Comparison of ENCODE assay signal across 9 cellular contexts in genomic region chr1:9653783-9654517, GRCh38. TPM values are rescaled to one million over a fixed set of nuclear protein-coding genes. Genes with fewer than 3 reads are reported as not detected.
DNase-seq lines count a peak whose midpoint lies in the region; ATAC-seq and TF ChIP-seq lines count a peak whose summit lies in the region.
"Had no signal": no experiment of that assay in that cellular context is flagged by ENCODE, and none has a peak within 500 bp of the region (broad histone marks: within the 10 kb centered on the region; RNA-seq: fewer than 3 reads in every experiment).

No MANE protein-coding gene starts in this region.

- H3K4me3 ChIP-seq in breast epithelium (peak overlapping the region in 1 of 3 donors; percentile 76), mammary epithelial cell (replicated peaks in 1 of 3; ENCODE audit: insufficient read depth in 1 of 3, low read depth in 2 of 3, low read length in 3 of 3) (no peak overlapping the region), transverse colon (peak overlapping the region in 1 of 4 donors; percentile 55), lower leg skin (ENCODE audit: low read depth, poor library complexity, severe bottlenecking) (no peak overlapping the region)

- H3K36me3 ChIP-seq in breast epithelium (no peaks in the 10 kb centered on the region), mammary epithelial cell (ENCODE audit: insufficient read depth, low read length) (no peaks in the 10 kb centered on the region), transverse colon (no peaks in the 10 kb centered on the region)

- CTCF ChIA-PET in mammary epithelial cell (lab: Charles Lee; ENCODE audit: low non-redundant PET), result no interaction called here

- TF ChIP-seq CTCF in breast epithelium (IDR thresholded peaks at IDR 0.05) (no peak), mammary epithelial cell (conservative IDR thresholded peaks at IDR 0.05 in 1 of 2, IDR thresholded peaks at IDR 0.05 in 1 of 2; ENCODE audit: extremely low read depth in 1 of 2, insufficient read depth in 1 of 2, low read depth in 1 of 2, low read length in 2 of 2) (no peak), transverse colon (IDR thresholded peaks at IDR 0.05) (no peak), lower leg skin (IDR thresholded peaks at IDR 0.05) (no peak)

- peaks cover 57 to 82% (median 81%) of the 10 kb centered on the region in 3 donors for H3K4me1 Mint-ChIP-seq in naive B cell

- dilution Hi-C loops in mammary epithelial cell (cut with HindIII; ENCODE audit: low sequenced_read_pairs), result loop anchor here (10.0 kb wide), 1 partner anchor 481 kb away; no protein-coding TSS in a partner anchor

- H3K4me1 ChIP-seq in breast epithelium, result peaks cover 0 to 5% of the 10 kb centered on the region in 2 donors
- no peaks in the 10 kb centered on the region for H3K4me1 ChIP-seq in mammary epithelial cell (ENCODE audit: insufficient read depth, low read length)
- H3K4me1 ChIP-seq in transverse colon, result peaks cover 0 to 22% (median 15%) of the 10 kb centered on the region in 4 donors

- peak overlapping the region; percentile 92 to 99 (median 97) for H3K4me3 Mint-ChIP-seq in naive B cell

- H3K27ac Mint-ChIP-seq in naive B cell, result peak overlapping the region; percentile 94 to 98 (median 96)

- WGBS in mammary epithelial cell (ENCODE audit: low coverage, missing lambda C conversion rate), result 78% methylated on average over 10 of the region's 20 CpGs
- 72% methylated on average over 19 of the region's 20 CpGs; no CpG with 5 or more reads in 1 of the 2 donors for WGBS in transverse colon (ENCODE audit: low coverage in 1 of 2), 2 donors
- WGBS in lower leg skin, 2 donors, result 79 to 84% methylated on average over 20 of the region's 20 CpGs

- no peaks in the 10 kb centered on the region for H3K79me2 ChIP-seq in mammary epithelial cell (ENCODE audit: insufficient read depth, low read length)

- TF ChIP-seq POLR2A in breast epithelium (IDR thresholded peaks at IDR 0.05), result no peak
- TF ChIP-seq POLR2A in transverse colon (IDR thresholded peaks at IDR 0.05), result no peak
- TF ChIP-seq POLR2A in lower leg skin (IDR thresholded peaks at IDR 0.05), result no peak

- H2AFZ ChIP-seq in mammary epithelial cell (ENCODE audit: low read depth, low read length), result no peak overlapping the region

- in situ Hi-C loops in mammary epithelial cell (cut with MboI; ENCODE audit: low sequenced_read_pairs in 2 of 2) (no loop called here), transverse colon (cut with MboI; ENCODE audit: low pct_ligation_motif_present in 1 of 4, low pct_unique_long_range_greater_than_20kb in 1 of 4, low sequenced_read_pairs in 3 of 4) (no loop called here)

- H3K9me3 ChIP-seq in breast epithelium (no peaks in the 10 kb centered on the region), mammary epithelial cell (replicated peaks; ENCODE audit: insufficient read depth, low read length) (no peaks in the 10 kb centered on the region), transverse colon (no peaks in the 10 kb centered on the region)

- H3K36me3 Mint-ChIP-seq in naive B cell, result no peaks in the 10 kb centered on the region

- no TSS peak for BruUV-seq in mammary epithelial cell (replicated peaks; lab: Mats Ljungman, UMichigan)

- H3K9me3 Mint-ChIP-seq in naive B cell, result no peaks in the 10 kb centered on the region

- H3K27me3 Mint-ChIP-seq in naive B cell, result no peaks in the 10 kb centered on the region

- H3K4me2 ChIP-seq in mammary epithelial cell (ENCODE audit: insufficient read depth, low read depth, low read length), result no peak overlapping the region

- no peak overlapping the region for H3K9ac ChIP-seq in mammary epithelial cell (ENCODE audit: insufficient read depth, low read length)

- peak; percentile 6 to 9 for ATAC-seq in naive B cell (ENCODE audit: low read depth in 2 of 2)
- ATAC-seq in HG03521 (IDR thresholded peaks at IDR 0.05; ENCODE audit: unreplicated experiment), result no peak

- no peak for DNase-seq in breast epithelium (ENCODE audit: low spot score in 2 of 2)
- DNase-seq in mammary epithelial cell, result no peak
- peak; percentile 43 for DNase-seq in activated T-cell treated with anti-CD3 and anti-CD28 coated beads, Interleukin-2, amount 50 U/mL, for 1 hour
- peak; percentile 33 for DNase-seq in naive B cell
- no peak for DNase-seq in transverse colon
- no peak for DNase-seq in lower leg skin (ENCODE audit: low spot score in 2 of 2)
- no peak for DNase-seq in NCI-H2029 treated with DMSO at 0.1 percent for 48 hours (lab: John Stamatoyannopoulos, UW)
- DNase-seq: NCI-H69 had no signal

- intact Hi-C loops in breast epithelium (cut with DNase I; ENCODE audit: low total_unique reads) (no loop called here), mammary epithelial cell (cut with micrococcal nuclease) (no loop called here), transverse colon (cut with DNase I; ENCODE audit: low total_unique reads) (no loop called here), lower leg skin (cut with DNase I; ENCODE audit: low total_unique reads) (no loop called here)

- H4K20me1 ChIP-seq in mammary epithelial cell (ENCODE audit: insufficient read depth, low read length), result no peaks in the 10 kb centered on the region

- TF ChIP-seq EP300 in transverse colon (IDR thresholded peaks at IDR 0.05; ENCODE audit: low read depth), result no peak

- H3K27me3 ChIP-seq in breast epithelium (peaks cover 4 to 17% of the 10 kb centered on the region in 2 donors), mammary epithelial cell (ENCODE audit: insufficient read depth, low read length) (peaks cover 4% of the 10 kb centered on the region), transverse colon (peaks cover 54% of the 10 kb centered on the region)

- peak overlapping the region; percentile 17 to 48 for H3K27ac ChIP-seq in breast epithelium
- H3K27ac ChIP-seq in mammary epithelial cell (ENCODE audit: insufficient read depth, low read depth, low read length), result no peak overlapping the region
- peak overlapping the region; percentile 35 to 79 (median 73) for H3K27ac ChIP-seq in transverse colon

RNA-seq across cellular contexts. Expression of gene PIK3CD, which starts 2.4 kb away (rescaled TPM):
- total RNA-seq in breast epithelium (10 to 100 TPM in 2 of 3 donors, 1 to 10 TPM in 1; 8.2 to 12.1 (median 11.9) TPM), mammary epithelial cell (10 to 100 TPM in 1 of 2 donors, 1 to 10 TPM in 1; 6.3 to 19.1 TPM), transverse colon (1 to 10 TPM in 3 of 4 donors, under 1 TPM in 1; 0.20 to 6.7 (median 4.1) TPM), lower leg skin (1 to 10 TPM; 4.2 to 5.4 (median 5.0) TPM)
- polyA plus RNA-seq in mammary epithelial cell (7.4 TPM), naive B cell (ENCODE audit: low read depth in 6 of 6) (100 to 1,000 TPM in 1 of 6 donors, 10 to 100 TPM in 5; 29.6 to 105 (median 58.0) TPM)
- polyA minus RNA-seq in mammary epithelial cell, result 12.1 TPM

Comparison
In these comparisons a context has a peak if more than half of its experiments do, and no peak if none do; other contexts are left out.
1. DNase-seq: peak in activated T-cell treated with anti-CD3 and anti-CD28 coated beads, Interleukin-2, amount 50 U/mL, for 1 hour (single experiment) and naive B cell (single experiment); none in breast epithelium (0 of 2), mammary epithelial cell (single experiment), transverse colon (single experiment), lower leg skin (0 of 2) and NCI-H2029 treated with DMSO at 0.1 percent for 48 hours (single experiment).